ENCODE assay signal across 7 cellular contexts in genomic region chr9:83623634-83623991, GRCh38. TPM values are rescaled to one million over a fixed set of nuclear protein-coding genes. Genes with fewer than 3 reads are reported as not detected.
DNase-seq lines count a peak whose midpoint lies in the region; ATAC-seq and TF ChIP-seq lines count a peak whose summit lies in the region.

No MANE protein-coding gene starts in this region.

- H3K36me3 Mint-ChIP-seq in mesothelial cell of epicardium, result no peaks in the 10 kb centered on the region

- peak overlapping the region; percentile 62 for H3K27ac ChIP-seq in cingulate gyrus (ENCODE audit: low read depth, low read length)
- H3K27ac ChIP-seq in foreskin keratinocyte, result no peak overlapping the region

- peaks cover 17% of the 10 kb centered on the region for H3K27me3 Mint-ChIP-seq in mesothelial cell of epicardium (ENCODE audit: low read depth)

- ATAC-seq in GM18520 (IDR thresholded peaks at IDR 0.05; ENCODE audit: unreplicated experiment) (peak; percentile 11), HG02571 (IDR thresholded peaks at IDR 0.05; ENCODE audit: unreplicated experiment) (peak; percentile 12), foreskin keratinocyte (no peak)

- H3K4me3 Mint-ChIP-seq in mesothelial cell of epicardium, result peak overlapping the region; percentile 87

- no peaks in the 10 kb centered on the region for H3K27me3 ChIP-seq in foreskin keratinocyte

- DNase-seq in NCI-H2227 (lab: John Stamatoyannopoulos, UW; ENCODE audit: unreplicated experiment), result peak; percentile 26
- DNase-seq in mesothelial cell of epicardium (ENCODE audit: low spot score in 2 of 2, unreplicated experiment in 2 of 2), result no peak
- DNase-seq in NCI-H187 (lab: John Stamatoyannopoulos, UW), result no peak
- no peak for DNase-seq in foreskin keratinocyte

- TF ChIP-seq CTCF in mesothelial cell of epicardium (IDR thresholded peaks at IDR 0.05; ENCODE audit: unreplicated experiment) (no peak), foreskin keratinocyte (conservative IDR thresholded peaks at IDR 0.05) (no peak)

- no peaks in the 10 kb centered on the region for H3K9me3 Mint-ChIP-seq in mesothelial cell of epicardium

- no peaks in the 10 kb centered on the region for H3K4me1 ChIP-seq in foreskin keratinocyte

- H3K27ac Mint-ChIP-seq in mesothelial cell of epicardium, result peak overlapping the region; percentile 74

- peaks cover 17% of the 10 kb centered on the region for H3K4me1 Mint-ChIP-seq in mesothelial cell of epicardium

RNA-seq across cellular contexts. Expression of gene IDNK, which starts 0.7 kb away (rescaled TPM):
- total RNA-seq in mesothelial cell of epicardium (3.3 to 5.0 TPM (median 4.0 TPM) in 3 replicates), foreskin keratinocyte (1.9 and 2.2 TPM in 2 replicates)
- polyA plus RNA-seq in foreskin keratinocyte, result 2.5 and 2.8 TPM in 2 replicates
